Comparison of ENCODE assay signal across 8 cellular contexts in the genomic region with DNA sequence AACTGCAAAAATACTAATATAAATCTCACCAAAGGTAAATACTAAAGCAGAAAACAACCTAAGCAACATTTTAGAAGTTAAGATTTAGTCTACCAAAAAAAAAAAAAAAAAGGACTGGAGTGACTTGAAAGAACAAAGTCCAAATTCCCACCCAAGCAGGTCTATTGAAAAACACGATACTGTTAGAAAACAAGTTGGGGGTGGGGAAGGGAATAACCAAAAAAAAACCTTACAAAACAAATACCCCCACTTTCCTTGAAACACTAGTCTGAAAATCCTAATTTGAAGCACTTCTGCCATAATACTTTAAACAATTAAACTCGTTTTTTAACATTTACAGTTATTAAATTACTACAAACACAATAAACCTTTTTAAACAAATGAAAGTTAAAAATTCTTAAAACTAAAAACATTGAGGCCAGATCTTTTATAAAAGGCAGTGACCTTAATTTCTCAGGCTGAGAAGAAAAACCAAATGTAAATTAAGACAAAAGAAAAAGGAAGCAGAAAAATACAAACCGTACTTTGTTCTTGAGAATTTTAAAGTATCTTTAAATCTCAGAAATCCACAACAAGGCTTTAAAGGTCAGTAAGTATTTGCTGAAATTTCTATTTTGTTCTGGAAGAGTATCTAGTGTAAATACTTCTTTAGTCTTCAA.
DNase-seq lines count a peak whose midpoint lies in the region; ATAC-seq and TF ChIP-seq lines count a peak whose summit lies in the region.

No MANE protein-coding gene starts in this region.

- no peaks in the 10 kb centered on the region for H3K9me3 Mint-ChIP-seq in T-helper 1 cell treated with Interleukin-12 subunit alpha and Interleukin-12 subunit beta and Interleukin-4 antibody, amounts not matched to agents 30 μg/mL and 1 μg/mL, for 36 hours

- peaks cover 5% of the 10 kb centered on the region for H3K36me3 Mint-ChIP-seq in T-helper 1 cell treated with Interleukin-12 subunit alpha and Interleukin-12 subunit beta and Interleukin-4 antibody, amounts not matched to agents 30 μg/mL and 1 μg/mL, for 36 hours (ENCODE audit: low read depth)

- peak overlapping the region; percentile 41 to 66 (median 59) for H3K4me3 ChIP-seq in heart right ventricle
- peak overlapping the region; percentile 84 for H3K4me3 ChIP-seq in fibroblast of mammary gland (ENCODE audit: control insufficient read depth, low read depth, low read length)
- H3K4me3 ChIP-seq in ovary = peak overlapping the region; percentile 50

- DNase-seq in heart right ventricle = no peak
- no peak for DNase-seq in left cardiac atrium
- DNase-seq in fibroblast of mammary gland (ENCODE audit: low read depth) = peak; percentile 51
- DNase-seq in ovary = no peak
- no peak for DNase-seq in NCI-H1436 treated with DMSO at 0.1 percent for 48 hours (lab: John Stamatoyannopoulos, UW)

- peak overlapping the region; percentile 98 for H3K4me3 Mint-ChIP-seq in T-helper 1 cell treated with Interleukin-12 subunit alpha and Interleukin-12 subunit beta and Interleukin-4 antibody, amounts not matched to agents 30 μg/mL and 1 μg/mL, for 36 hours

- TF ChIP-seq CTCF in heart right ventricle (IDR thresholded peaks at IDR 0.05) (no peak), fibroblast of mammary gland (conservative IDR thresholded peaks at IDR 0.05; ENCODE audit: control insufficient read depth, insufficient read depth, low read depth, low read length) (no peak), ovary (IDR thresholded peaks at IDR 0.05) (no peak)

- no peak for TF ChIP-seq POLR2A in ovary (IDR thresholded peaks at IDR 0.05)

- peaks cover 0 to 37% (median 22%) of the 10 kb centered on the region in 9 donors for H3K4me1 ChIP-seq in heart right ventricle
- peaks cover 2% of the 10 kb centered on the region for H3K4me1 ChIP-seq in ovary (ENCODE audit: insufficient read depth)

- H3K4me1 Mint-ChIP-seq in T-helper 1 cell treated with Interleukin-12 subunit alpha and Interleukin-12 subunit beta and Interleukin-4 antibody, amounts not matched to agents 30 μg/mL and 1 μg/mL, for 36 hours (ENCODE audit: low read depth) = peaks cover 11% of the 10 kb centered on the region

- H3K9me3 ChIP-seq in heart right ventricle (no peaks in the 10 kb centered on the region), ovary (no peaks in the 10 kb centered on the region)

- intact Hi-C loops in heart right ventricle (cut with DNase I) = loop anchor here in 7 of 10 donors (1.0 to 10.0 kb wide), 11 partner anchors 36 to 445 kb away; partner anchors contain the start of genes JMJD1C (in 3 of the 7) and REEP3 (in 3 of the 7)
- intact Hi-C loops in left cardiac atrium (cut with DNase I) = loop anchor here (2.0 to 5.0 kb wide), 4 partner anchors 199 to 359 kb away; partner anchors contain the start of genes JMJD1C (in 1 of the 2) and REEP3 (in 1 of the 2)
- intact Hi-C loops in ovary (cut with DNase I) = loop anchor here in 1 of 4 donors (2.0 kb wide), 1 partner anchor 197 kb away; the partner anchor contains the start of gene JMJD1C

- H3K27ac ChIP-seq in heart right ventricle = peak overlapping the region; percentile 83 to 95 (median 89)
- H3K27ac ChIP-seq in ovary = peak overlapping the region; percentile 37 to 94

- H3K27me3 ChIP-seq in heart right ventricle (no peaks in the 10 kb centered on the region), ovary (no peaks in the 10 kb centered on the region)

- TF ChIP-seq EP300 in ovary (IDR thresholded peaks at IDR 0.05) = no peak

- no peaks in the 10 kb centered on the region for H3K27me3 Mint-ChIP-seq in T-helper 1 cell treated with Interleukin-12 subunit alpha and Interleukin-12 subunit beta and Interleukin-4 antibody, amounts not matched to agents 30 μg/mL and 1 μg/mL, for 36 hours (ENCODE audit: low read depth)

- no peaks in the 10 kb centered on the region for H3K36me3 ChIP-seq in heart right ventricle
- no peaks in the 10 kb centered on the region for H3K36me3 ChIP-seq in ovary

- ATAC-seq in heart right ventricle = no peak
- ATAC-seq in left cardiac atrium = no peak
- no peak for ATAC-seq in HG03280 (IDR thresholded peaks at IDR 0.05; ENCODE audit: unreplicated experiment)
- ATAC-seq in GM21360 (IDR thresholded peaks at IDR 0.05; ENCODE audit: unreplicated experiment) = no peak

- 1 to 5% methylated on average over 3 of the region's 3 CpGs for WGBS in heart right ventricle, 2 donors
- WGBS in ovary, 3 donors = 1 to 2% (median 1%) methylated on average over 3 of the region's 3 CpGs

- peak overlapping the region; percentile 100 for H3K27ac Mint-ChIP-seq in T-helper 1 cell treated with Interleukin-12 subunit alpha and Interleukin-12 subunit beta and Interleukin-4 antibody, amounts not matched to agents 30 μg/mL and 1 μg/mL, for 36 hours
